Comparison of ENCODE assay signal across 9 cellular contexts in the genomic region with DNA sequence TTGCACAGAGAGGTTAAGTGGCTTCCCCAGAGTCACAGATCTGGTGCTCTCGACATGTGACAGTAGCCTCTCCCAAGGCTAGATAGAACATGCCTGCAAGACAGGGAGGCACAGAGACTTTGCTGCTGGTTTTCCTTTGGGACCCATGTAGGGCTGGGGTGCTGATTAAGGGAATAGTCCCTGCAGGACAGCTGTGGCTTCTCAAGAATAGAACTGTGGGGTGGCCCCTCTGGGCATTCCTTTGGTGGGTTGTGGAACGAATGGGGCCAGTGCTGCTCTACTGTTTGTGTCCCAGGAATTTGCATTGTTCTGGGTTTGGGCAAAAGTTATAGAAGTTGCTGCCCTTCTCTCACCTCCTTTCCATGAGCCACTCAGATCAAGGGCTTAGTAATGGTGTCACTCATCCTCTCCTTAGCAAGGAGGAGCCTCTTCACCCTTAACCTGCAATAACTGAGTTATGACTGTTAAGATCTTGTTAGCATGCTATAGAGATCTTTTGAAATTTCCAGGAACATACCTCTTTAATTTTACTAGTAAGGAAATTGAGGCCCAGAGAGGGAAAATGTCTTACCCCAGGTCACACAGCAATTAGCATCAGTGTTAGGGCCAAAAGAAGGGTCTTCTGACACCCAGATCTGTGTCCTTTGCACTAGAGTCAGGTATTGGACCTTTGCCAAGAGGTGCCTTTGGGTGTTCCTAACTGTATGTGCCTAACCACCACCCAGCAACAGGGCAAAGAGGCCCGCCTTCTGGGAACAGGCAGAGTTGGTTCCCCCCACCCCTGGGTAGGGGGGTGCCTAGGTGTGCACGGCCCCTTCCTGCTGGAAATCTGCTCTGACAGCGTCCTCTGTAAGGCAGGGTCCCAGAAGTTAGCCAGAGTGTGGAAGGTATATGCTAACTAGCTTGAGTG. TPM values are rescaled to one million over a fixed set of nuclear protein-coding genes. Genes with fewer than 3 reads are reported as not detected.
DNase-seq lines count a peak whose midpoint lies in the region; ATAC-seq and TF ChIP-seq lines count a peak whose summit lies in the region.
"Had no signal": no experiment of that assay in that cellular context is flagged by ENCODE, and none has a peak within 500 bp of the region (broad histone marks: within the 10 kb centered on the region; RNA-seq: fewer than 3 reads in every experiment).

No MANE protein-coding gene starts in this region.

- peak overlapping the region; percentile 44 to 90 (median 84); a peak in 21 of 22 replicates for H3K9ac ChIP-seq in BLaER1 treated with 17β-estradiol and CSF1 and Interleukin-3, amounts not matched to agents 10 nM and 100 nM
- H3K9ac ChIP-seq in neural progenitor cell: no peak overlapping the region

- no peaks in the 10 kb centered on the region for H3K79me2 ChIP-seq in neural progenitor cell (ENCODE audit: low read depth)

- H3K27me3 Mint-ChIP-seq in neural progenitor cell (ENCODE audit: insufficient read depth, low read depth): peaks cover 11% of the 10 kb centered on the region
- H3K27me3 Mint-ChIP-seq in activated T-helper 2 cell treated with anti-CD3 and anti-CD28 coated beads, Interferon-gamma antibody, Interleukin-2, Interleukin-4, amounts not matched to agents 10 μg/mL and 5 μg/mL and 100 μg/mL, durations not matched to agents 14 hours and 24 hours and 36 hours (ENCODE audit: low read depth): no peaks in the 10 kb centered on the region

- H2AFZ ChIP-seq in neural progenitor cell (replicated peaks): no peak overlapping the region

- peaks cover 0 to 100% (median 12%) of the 10 kb centered on the region in 11 experiments; a peak in 9 of 22 replicates for H4K20me1 ChIP-seq in BLaER1 treated with 17β-estradiol and CSF1 and Interleukin-3, amounts not matched to agents 10 nM and 100 nM
- no peaks in the 10 kb centered on the region for H4K20me1 ChIP-seq in neural progenitor cell (ENCODE audit: low read depth)

- H3F3A ChIP-seq in neural progenitor cell (ENCODE audit: low read depth): peaks cover 6% of the 10 kb centered on the region

- H3K4me1 ChIP-seq in BLaER1 treated with 17β-estradiol and CSF1 and Interleukin-3, amounts not matched to agents 10 nM and 100 nM: peaks cover 87 to 100% (median 100%) of the 10 kb centered on the region in 10 experiments
- peaks cover 41% of the 10 kb centered on the region for H3K4me1 ChIP-seq in neural progenitor cell

- H3K27ac ChIP-seq in BLaER1 treated with 17β-estradiol and CSF1 and Interleukin-3, amounts not matched to agents 10 nM and 100 nM: peak overlapping the region in 10 of 11 experiments; percentile 83 to 99 (median 95); a peak in 21 of 22 replicates
- H3K27ac ChIP-seq in KOPT-K1 (ENCODE audit: low read depth, low read length, poor library complexity, severe bottlenecking) (peak overlapping the region; percentile 75), dorsolateral prefrontal cortex (peak overlapping the region; percentile 74 to 100 (median 97)), neural progenitor cell (no peak overlapping the region)

- H3K4me3 ChIP-seq in BLaER1 treated with 17β-estradiol and CSF1 and Interleukin-3, amounts not matched to agents 10 nM and 100 nM: peak overlapping the region in 9 of 10 experiments; percentile 5 to 49 (median 14); a peak in 11 of 20 replicates
- H3K4me3 ChIP-seq in dorsolateral prefrontal cortex (peak overlapping the region in 14 of 59 donors; percentile 4 to 42 (median 26)), neural progenitor cell (no peak overlapping the region)

- H3K9me3 ChIP-seq in BLaER1 treated with 17β-estradiol and CSF1 and Interleukin-3, amounts not matched to agents 10 nM and 100 nM (replicated peaks in 1 of 11): no peaks in the 10 kb centered on the region
- H3K9me3 ChIP-seq in KOPT-K1 (ENCODE audit: insufficient read depth, low read length, poor library complexity, severe bottlenecking) (no peaks in the 10 kb centered on the region), neural progenitor cell (ENCODE audit: low read depth) (no peaks in the 10 kb centered on the region)

- ATAC-seq in GM21360 (IDR thresholded peaks at IDR 0.05; ENCODE audit: unreplicated experiment): no peak

- no peak overlapping the region for H3K4me3 Mint-ChIP-seq in neural progenitor cell
- no peak overlapping the region for H3K4me3 Mint-ChIP-seq in activated T-helper 2 cell treated with anti-CD3 and anti-CD28 coated beads, Interferon-gamma antibody, Interleukin-2, Interleukin-4, amounts not matched to agents 10 μg/mL and 5 μg/mL and 100 μg/mL, durations not matched to agents 14 hours and 24 hours and 36 hours (ENCODE audit: low read depth)

- TF ChIP-seq CTCF in dorsolateral prefrontal cortex (IDR thresholded peaks at IDR 0.05 in 54 of 56, conservative IDR thresholded peaks at IDR 0.05 in 2 of 56; ENCODE audit: low read depth in 1 of 56, partially characterized antibody in 56 of 56) (peak in 1 of 56 donors; percentile 1), neural progenitor cell (IDR thresholded peaks at IDR 0.05) (no peak)

- peaks cover 67 to 97% (median 87%) of the 10 kb centered on the region in 11 experiments for H3K36me3 ChIP-seq in BLaER1 treated with 17β-estradiol and CSF1 and Interleukin-3, amounts not matched to agents 10 nM and 100 nM
- H3K36me3 ChIP-seq in KOPT-K1 (ENCODE audit: insufficient read depth, low read length): no peaks in the 10 kb centered on the region
- no peaks in the 10 kb centered on the region for H3K36me3 ChIP-seq in neural progenitor cell

- DNase-seq in dorsolateral prefrontal cortex (no peak), neural progenitor cell (ENCODE audit: low spot score) (no peak), SK-N-DZ (ENCODE audit: low spot score) (no peak)
- DNase-seq in activated T-helper 2 cell treated with anti-CD3 and anti-CD28 coated beads, Interferon-gamma antibody, Interleukin-2, Interleukin-4, amounts not matched to agents 10 μg/mL and 5 μg/mL and 100 μg/mL, durations not matched to agents 14 hours and 24 hours and 36 hours (ENCODE audit: low spot score): no peak
- DNase-seq in stimulated activated CD4-positive, alpha-beta T cell treated with anti-CD3 and anti-CD28 coated beads, Interleukin-2, amount 100 ng/mL, for 48 hours: no peak
- DNase-seq: NCI-H2029 had no signal

- H3K4me2 ChIP-seq in BLaER1 treated with 17β-estradiol and CSF1 and Interleukin-3, amounts not matched to agents 10 nM and 100 nM: peak overlapping the region; percentile 86 to 100 (median 99)
- H3K4me2 ChIP-seq in neural progenitor cell: no peak overlapping the region

- no peaks in the 10 kb centered on the region for H3K9me3 Mint-ChIP-seq in neural progenitor cell
- H3K9me3 Mint-ChIP-seq in activated T-helper 2 cell treated with anti-CD3 and anti-CD28 coated beads, Interferon-gamma antibody, Interleukin-2, Interleukin-4, amounts not matched to agents 10 μg/mL and 5 μg/mL and 100 μg/mL, durations not matched to agents 14 hours and 24 hours and 36 hours: no peaks in the 10 kb centered on the region

- peaks cover 2% of the 10 kb centered on the region for H3K36me3 Mint-ChIP-seq in neural progenitor cell
- no peaks in the 10 kb centered on the region for H3K36me3 Mint-ChIP-seq in activated T-helper 2 cell treated with anti-CD3 and anti-CD28 coated beads, Interferon-gamma antibody, Interleukin-2, Interleukin-4, amounts not matched to agents 10 μg/mL and 5 μg/mL and 100 μg/mL, durations not matched to agents 14 hours and 24 hours and 36 hours (ENCODE audit: low read depth)

- H3K27ac Mint-ChIP-seq in neural progenitor cell: peak overlapping the region; percentile 24
- no peak overlapping the region for H3K27ac Mint-ChIP-seq in activated T-helper 2 cell treated with anti-CD3 and anti-CD28 coated beads, Interferon-gamma antibody, Interleukin-2, Interleukin-4, amounts not matched to agents 10 μg/mL and 5 μg/mL and 100 μg/mL, durations not matched to agents 14 hours and 24 hours and 36 hours

- peaks cover 71% of the 10 kb centered on the region for H3K4me1 Mint-ChIP-seq in neural progenitor cell
- peaks cover 22% of the 10 kb centered on the region for H3K4me1 Mint-ChIP-seq in activated T-helper 2 cell treated with anti-CD3 and anti-CD28 coated beads, Interferon-gamma antibody, Interleukin-2, Interleukin-4, amounts not matched to agents 10 μg/mL and 5 μg/mL and 100 μg/mL, durations not matched to agents 14 hours and 24 hours and 36 hours (ENCODE audit: low read depth)

- intact Hi-C loops in dorsolateral prefrontal cortex (cut with DNase I): loop anchor here in 1 of 2 donors (5.0 kb wide), 1 partner anchor 46 kb away; no protein-coding TSS in a partner anchor
- intact Hi-C loops in activated T-helper 2 cell treated with anti-CD3 and anti-CD28 coated beads, Interferon-gamma antibody, Interleukin-2, Interleukin-4, amounts not matched to agents 10 μg/mL and 5 μg/mL and 100 μg/mL, durations not matched to agents 14 hours and 24 hours and 36 hours (cut with micrococcal nuclease): loop anchor here (5.0 kb wide), 1 partner anchor 36 kb away; no protein-coding TSS in a partner anchor

- no peaks in the 10 kb centered on the region for H3K27me3 ChIP-seq in BLaER1 treated with 17β-estradiol and CSF1 and Interleukin-3, amounts not matched to agents 10 nM and 100 nM
- H3K27me3 ChIP-seq in dorsolateral prefrontal cortex (no peaks in the 10 kb centered on the region), neural progenitor cell (no peaks in the 10 kb centered on the region)

RNA-seq across cellular contexts. Expression of a gene that starts 31.4 kb away (rescaled TPM):
- 100 to 1,000 TPM in 60 of 120 experiments, 10 to 100 TPM in 60; 29.3 to 364 (median 99.0) TPM for total RNA-seq in dorsolateral prefrontal cortex
- total RNA-seq in neural progenitor cell (ENCODE audit: low replicate concordance): 3.1 and 3.6 TPM in 2 replicates
- 24.8 and 26.4 TPM in 2 replicates for total RNA-seq in activated T-helper 2 cell treated with anti-CD3 and anti-CD28 coated beads, Interferon-gamma antibody, Interleukin-2, Interleukin-4, amounts not matched to agents 10 μg/mL and 5 μg/mL and 100 μg/mL, durations not matched to agents 14 hours and 24 hours and 36 hours
- 108 and 135 TPM in 2 replicates for polyA plus RNA-seq in SK-N-DZ (2014; cell fraction: cytosol; rRNA removed)
- polyA plus RNA-seq in SK-N-DZ (2014; cell fraction: nucleus; rRNA removed): 46.5 and 66.6 TPM in 2 replicates
